In genomic region chr3:4999626-5000184, GRCh38 we compare ENCODE assay signal across 16 cellular contexts. TPM values are rescaled to one million over a fixed set of nuclear protein-coding genes. Genes with fewer than 3 reads are reported as not detected.
DNase-seq lines count a peak whose midpoint lies in the region; ATAC-seq and TF ChIP-seq lines count a peak whose summit lies in the region.
"Had no signal": no experiment of that assay in that cellular context is flagged by ENCODE, and none has a peak within 500 bp of the region (broad histone marks: within the 10 kb centered on the region; RNA-seq: fewer than 3 reads in every experiment).

No MANE protein-coding gene starts in this region.

- H3K36me3 ChIP-seq in smooth muscle cell (ENCODE audit: low read depth) = no peaks in the 10 kb centered on the region
- H3K36me3 ChIP-seq: left ventricle myocardium inferior, neural progenitor cell had no signal

- no peaks in the 10 kb centered on the region for H3K9me3 ChIP-seq in smooth muscle cell (replicated peaks; ENCODE audit: low read depth)
- H3K9me3 ChIP-seq: body of pancreas, left ventricle myocardium inferior had no signal

- H3K27me3 ChIP-seq in smooth muscle cell (ENCODE audit: low read depth) = no peaks in the 10 kb centered on the region
- H3K27me3 ChIP-seq: body of pancreas, neural progenitor cell had no signal

- peaks cover 3% of the 10 kb centered on the region for H3K4me1 ChIP-seq in smooth muscle cell (ENCODE audit: low read depth)
- H3K4me1 ChIP-seq: neural progenitor cell had no signal

- no peak overlapping the region for H3K9ac ChIP-seq in smooth muscle cell (ENCODE audit: low read depth)
- H3K9ac ChIP-seq: neural progenitor cell had no signal

- peak; percentile 51 for DNase-seq in activated CD8-positive, alpha-beta memory T cell treated with anti-CD3 and anti-CD28 coated beads for 24 hours
- no peak for DNase-seq in activated CD8-positive, alpha-beta memory T cell treated with anti-CD3 and anti-CD28 coated beads, Interleukin-2, amount 50 U/mL, for 4 hours
- DNase-seq in M059J (ENCODE audit: low read depth) = peak; percentile 53
- peak; percentile 50 for DNase-seq in activated CD8-positive, alpha-beta memory T cell treated with anti-CD3 and anti-CD28 coated beads, Interleukin-2, amount 50 U/mL, for 48 hours
- DNase-seq in smooth muscle cell (lab: John Stamatoyannopoulos, UW; ENCODE audit: unreplicated experiment) = no peak
- no peak for DNase-seq in cerebellar nuclear complex (lab: John Stamatoyannopoulos, UW)
- DNase-seq in T-helper 9 cell = no peak
- DNase-seq: activated CD4-positive, CD25-positive, alpha-beta regulatory T cell; body of pancreas; glutamatergic neuron; KG1; left ventricle myocardium inferior; NCI-H2107; Right ventricle myocardium superior had no signal

- no peak overlapping the region for H2AFZ ChIP-seq in smooth muscle cell (ENCODE audit: low read depth)
- H2AFZ ChIP-seq: neural progenitor cell had no signal

- H3K79me2 ChIP-seq in smooth muscle cell (ENCODE audit: low read depth) = no peaks in the 10 kb centered on the region

- no peak overlapping the region for H3K4me2 ChIP-seq in smooth muscle cell
- H3K4me2 ChIP-seq: neural progenitor cell had no signal

- ATAC-seq in HG02973 (IDR thresholded peaks at IDR 0.05; ENCODE audit: unreplicated experiment) = no peak
- ATAC-seq: body of pancreas had no signal

- H4K20me1 ChIP-seq in smooth muscle cell (ENCODE audit: low read depth) = no peaks in the 10 kb centered on the region

- peaks cover 23% of the 10 kb centered on the region for H3F3A ChIP-seq in smooth muscle cell (ENCODE audit: low read depth)

- H3K27ac ChIP-seq in smooth muscle cell (ENCODE audit: low read depth) = peak overlapping the region; percentile 58
- H3K27ac ChIP-seq: body of pancreas, left ventricle myocardium inferior, neural progenitor cell had no signal

- no peak overlapping the region for H3K4me3 ChIP-seq in smooth muscle cell
- H3K4me3 ChIP-seq: body of pancreas, left ventricle myocardium inferior, neural progenitor cell had no signal

- no peak for TF ChIP-seq CTCF in smooth muscle cell (IDR thresholded peaks at IDR 0.05; ENCODE audit: borderline replicate concordance, insufficient read depth, poor library complexity, severe bottlenecking)

- WGBS in smooth muscle cell (ENCODE audit: low lambda C conversion rate) = 49% methylated on average over 5 of the region's 5 CpGs

RNA-seq across cellular contexts. Expression of gene BHLHE40, which starts 20.5 kb away (rescaled TPM):
- total RNA-seq in M059J (2014; rRNA removed; shearing (Covaris generic)) = 39.0 and 41.3 TPM in 2 replicates
- total RNA-seq in smooth muscle cell = 170 and 195 TPM in 2 replicates
- polyA plus RNA-seq in smooth muscle cell = 209 and 241 TPM in 2 replicates

Comparison
In these comparisons a context has a peak if more than half of its experiments do, and no peak if none do; other contexts are left out.
1. DNase-seq: peak in activated CD8-positive, alpha-beta memory T cell treated with anti-CD3 and anti-CD28 coated beads for 24 hours (single experiment), M059J (single experiment) and activated CD8-positive, alpha-beta memory T cell treated with anti-CD3 and anti-CD28 coated beads, Interleukin-2, amount 50 U/mL, for 48 hours (single experiment); none in activated CD8-positive, alpha-beta memory T cell treated with anti-CD3 and anti-CD28 coated beads, Interleukin-2, amount 50 U/mL, for 4 hours (single experiment), smooth muscle cell (single experiment), cerebellar nuclear complex (0 of 2) and T-helper 9 cell (single experiment).